8 cellular contexts compared by ENCODE assay signal in the genomic region with DNA sequence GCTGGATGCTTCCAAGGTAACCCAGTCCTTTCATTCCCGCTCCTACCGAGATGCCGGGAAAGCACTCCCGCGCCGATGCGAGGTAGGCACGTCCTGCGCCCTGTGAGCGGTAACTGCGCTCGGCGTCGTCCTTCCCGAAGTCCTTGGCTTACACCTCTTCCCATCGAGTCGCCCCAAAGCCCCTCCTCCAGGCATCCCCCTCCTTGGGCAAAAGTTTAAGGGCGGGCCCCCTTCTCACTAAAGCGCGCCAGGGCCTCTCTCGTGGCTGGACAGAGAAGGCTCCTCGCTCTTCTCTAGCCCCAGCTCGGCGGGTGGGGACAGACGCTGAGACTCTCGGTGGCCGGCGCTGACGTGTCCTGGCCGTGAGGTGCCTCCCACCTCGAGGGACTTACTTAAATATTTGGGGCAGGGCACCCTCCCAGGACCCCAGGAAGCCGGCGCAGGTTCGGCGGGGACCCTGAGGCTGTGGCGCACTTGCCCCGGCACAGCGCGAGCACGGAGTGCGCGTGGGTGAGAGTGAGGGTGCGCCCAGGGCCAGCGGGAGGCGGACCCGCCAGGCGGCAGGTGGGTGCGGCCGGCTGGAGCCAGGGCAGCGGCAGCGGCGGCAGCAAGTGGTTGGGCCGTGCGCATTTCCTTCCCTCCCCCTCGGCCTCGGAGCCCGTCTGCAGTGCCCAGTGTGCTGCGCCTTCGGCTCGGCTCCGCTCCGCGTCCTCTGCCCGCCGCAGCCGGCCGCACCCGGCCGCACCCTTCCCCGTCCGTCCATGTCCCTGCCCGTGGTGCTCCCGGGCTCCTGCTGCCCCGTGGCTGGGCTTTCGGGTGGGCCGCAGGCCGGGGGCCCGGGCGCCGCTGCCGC. TPM values are rescaled to one million over a fixed set of nuclear protein-coding genes. Genes with fewer than 3 reads are reported as not detected.
DNase-seq lines count a peak whose midpoint lies in the region; ATAC-seq, FAIRE-seq and TF ChIP-seq lines count a peak whose summit lies in the region.

A gene with protein sequence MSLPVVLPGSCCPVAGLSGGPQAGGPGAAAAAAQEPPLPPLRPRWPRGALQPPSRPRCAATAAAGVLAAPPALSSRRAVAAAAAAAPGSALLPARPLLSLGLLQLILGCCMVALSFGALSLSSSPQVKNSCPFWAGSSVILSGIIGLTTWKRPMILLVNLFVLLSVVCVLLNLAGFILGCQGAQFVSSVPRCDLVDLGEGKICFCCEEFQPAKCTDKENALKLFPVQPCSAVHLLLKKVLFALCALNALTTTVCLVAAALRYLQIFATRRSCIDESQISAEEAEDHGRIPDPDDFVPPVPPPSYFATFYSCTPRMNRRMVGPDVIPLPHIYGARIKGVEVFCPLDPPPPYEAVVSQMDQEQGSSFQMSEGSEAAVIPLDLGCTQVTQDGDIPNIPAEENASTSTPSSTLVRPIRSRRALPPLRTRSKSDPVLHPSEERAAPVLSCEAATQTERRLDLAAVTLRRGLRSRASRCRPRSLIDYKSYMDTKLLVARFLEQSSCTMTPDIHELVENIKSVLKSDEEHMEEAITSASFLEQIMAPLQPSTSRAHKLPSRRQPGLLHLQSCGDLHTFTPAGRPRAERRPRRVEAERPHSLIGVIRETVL (plus strand): TSS at position 667 of the 853 bp plus-strand sequence. CDS start 95 bp downstream, at position 762.

- H3K36me3 ChIP-seq in Panc1 (ENCODE audit: control insufficient read depth, insufficient read depth, low read length) (no peaks in the 10 kb centered on the region), endothelial cell of umbilical vein (ENCODE audit: control insufficient read depth in 2 of 2, extremely low read depth in 1 of 2, insufficient read depth in 2 of 2, low read length in 2 of 2) (no peaks in the 10 kb centered on the region), thyroid gland (no peaks in the 10 kb centered on the region)

- H3K79me2 ChIP-seq in endothelial cell of umbilical vein (ENCODE audit: control insufficient read depth, insufficient read depth, low read length): no peaks in the 10 kb centered on the region

- no peaks in the 10 kb centered on the region for H4K20me1 ChIP-seq in endothelial cell of umbilical vein (replicated peaks; ENCODE audit: control insufficient read depth, extremely low read depth, insufficient read depth, low read length)

- WGBS in thyroid gland, 2 donors: 2% methylated on average over 23 to 38 of the region's 81 CpGs

- dilution Hi-C loops in endothelial cell of umbilical vein (cut with MboI; ENCODE audit: extremely low pct_ligation_motif_present, low sequenced_read_pairs): no loop called here

- no peak for TF ChIP-seq POLR2A in endothelial cell of umbilical vein (IDR thresholded peaks at IDR 0.05; ENCODE audit: low read depth, low read length)
- TF ChIP-seq POLR2A in thyroid gland (IDR thresholded peaks at IDR 0.05): peak; percentile 45 to 97

- TF ChIP-seq CTCF in Panc1 (IDR thresholded peaks at IDR 0.05) (no peak), endothelial cell of umbilical vein (IDR thresholded peaks at IDR 0.05; ENCODE audit: extremely low read depth in 1 of 2, insufficient read depth in 1 of 2, low read depth in 1 of 2, low read length in 2 of 2) (peak in 1 of 2 donors; percentile 19), thyroid gland (IDR thresholded peaks at IDR 0.05) (peak in 3 of 6 experiments; percentile 17 to 24 (median 23))

- H3K9me3 ChIP-seq in Panc1 (ENCODE audit: control insufficient read depth, insufficient read depth, low read depth, low read length): no peaks in the 10 kb centered on the region
- H3K9me3 ChIP-seq in endothelial cell of umbilical vein (replicated peaks; ENCODE audit: control insufficient read depth, insufficient read depth, low read length): no peaks in the 10 kb centered on the region
- no peaks in the 10 kb centered on the region for H3K9me3 ChIP-seq in thyroid gland

- no peak within 1 kb of the TSS for H3K9ac ChIP-seq in endothelial cell of umbilical vein (replicated peaks; ENCODE audit: extremely low read depth, insufficient read depth, low read length)

- in situ Hi-C loops in Panc1 (cut with HindIII; ENCODE audit: low pct_unique_long_range_greater_than_20kb, low sequenced_read_pairs): no loop called here

- FAIRE-seq in endothelial cell of umbilical vein (lab: Jason Lieb, UNC): no peak

- POLR2A ChIA-PET in Panc1 (lab: Charles Lee) (no interaction called here), endothelial cell of umbilical vein (lab: Charles Lee) (no interaction called here)

- CTCF ChIA-PET in Panc1 (lab: Charles Lee) (no interaction called here), endothelial cell of umbilical vein (lab: Charles Lee) (interaction anchor here (0.5 kb wide), 1 partner anchor 263 kb away, joined by 4 read pairs; no protein-coding TSS in a partner anchor)

- intact Hi-C loops in Panc1 (cut with micrococcal nuclease; ENCODE audit: unreplicated experiment): no loop called here
- intact Hi-C loops in endothelial cell of umbilical vein (cut with micrococcal nuclease): loop anchor here (5.0 kb wide), 1 partner anchor 63 kb away; no protein-coding TSS in a partner anchor
- intact Hi-C loops in thyroid gland (cut with DNase I): no loop called here

- H3K9me1 ChIP-seq in endothelial cell of umbilical vein (replicated peaks; ENCODE audit: control insufficient read depth, extremely low read depth, insufficient read depth, low read length): no peaks in the 10 kb centered on the region

- no peaks in the 10 kb centered on the region for H3K4me1 ChIP-seq in Panc1 (ENCODE audit: control insufficient read depth, insufficient read depth, low read length)
- peaks cover 11% of the 10 kb centered on the region for H3K4me1 ChIP-seq in endothelial cell of umbilical vein (ENCODE audit: control insufficient read depth, extremely low read depth, insufficient read depth, low read length)
- H3K4me1 ChIP-seq in thyroid gland: peaks cover 11 to 21% of the 10 kb centered on the region in 2 donors

- ATAC-seq in HG03097 (IDR thresholded peaks at IDR 0.05; ENCODE audit: low FRiP score, unreplicated experiment) (peak; percentile 60), Panc1 (peak; percentile 91), GM18519 (IDR thresholded peaks at IDR 0.05; ENCODE audit: low FRiP score, unreplicated experiment) (no peak), HG03565 (IDR thresholded peaks at IDR 0.05; ENCODE audit: unreplicated experiment) (no peak)

- no peak within 1 kb of the TSS for H3K27ac ChIP-seq in Panc1 (ENCODE audit: low read length)
- no peak within 1 kb of the TSS for H3K27ac ChIP-seq in endothelial cell of umbilical vein (ENCODE audit: insufficient read depth, low read depth, low read length)
- peak within 1 kb of the TSS; percentile 86 to 97 (median 96) for H3K27ac ChIP-seq in thyroid gland

- H3K4me3 ChIP-seq in Panc1 (ENCODE audit: low read depth in 2 of 2, low read length in 2 of 2) (peak within 1 kb of the TSS; percentile 27 to 37), endothelial cell of umbilical vein (replicated peaks in 1 of 3; ENCODE audit: insufficient read depth in 1 of 3, low read depth in 1 of 3, low read length in 3 of 3) (peak within 1 kb of the TSS; percentile 13 to 55 (median 43)), thyroid gland (replicated peaks in 1 of 3) (peak within 1 kb of the TSS; percentile 60 to 94 (median 65))

- BruUV-seq in Panc1 (replicated peaks; lab: Mats Ljungman, UMichigan) (no TSS peak), endothelial cell of umbilical vein (replicated peaks; lab: Mats Ljungman, UMichigan) (no TSS peak)

- H3K27me3 ChIP-seq in Panc1 (ENCODE audit: control insufficient read depth, insufficient read depth, low read length) (peaks cover 17% of the 10 kb centered on the region), endothelial cell of umbilical vein (ENCODE audit: control insufficient read depth in 2 of 2, insufficient read depth in 2 of 2, low read length in 2 of 2) (peaks cover 3 to 21% of the 10 kb centered on the region in 2 experiments), thyroid gland (no peaks in the 10 kb centered on the region)

- peak within 1 kb of the TSS; percentile 86 for H3K4me2 ChIP-seq in endothelial cell of umbilical vein (ENCODE audit: insufficient read depth, low read length)

- DNase-seq in DMS 273 treated with DMSO at 0.1 percent for 48 hours (lab: John Stamatoyannopoulos, UW) (peak; percentile 3), Panc1 (ENCODE audit: low read depth, low spot score) (no peak), endothelial cell of umbilical vein (ENCODE audit: low read depth, low spot score) (peak; percentile 62), lung microvascular endothelial cell (ENCODE audit: low read depth in 2 of 2) (peak; percentile 71 to 74), thyroid gland (peak; percentile 87 to 88)

- H2AFZ ChIP-seq in endothelial cell of umbilical vein (ENCODE audit: low read depth, low read length): peak within 1 kb of the TSS; percentile 89

TF ChIP-seq in endothelial cell of umbilical vein, 7 proteins besides CTCF, POLR2A, EP300 and RAD21:
- TF ChIP-seq MYC (IDR thresholded peaks at IDR 0.05; ENCODE audit: low read depth, low read length) (no peak), EZH2 (IDR thresholded peaks at IDR 0.05; ENCODE audit: borderline replicate concordance, low read depth, low read length, severe bottlenecking) (peak; percentile 67), POLR2AphosphoS5 (IDR thresholded peaks at IDR 0.05; ENCODE audit: insufficient read depth, low read depth, low read length) (peak; percentile 14), FOS (IDR thresholded peaks at IDR 0.05; ENCODE audit: borderline replicate concordance, insufficient read depth, low read length) (no peak), GATA2 (IDR thresholded peaks at IDR 0.05; ENCODE audit: insufficient read depth, insufficient read length, low read depth, low read length) (no peak), JUN (IDR thresholded peaks at IDR 0.05; ENCODE audit: borderline replicate concordance, insufficient read depth, insufficient read length, low read depth) (no peak)
- TF ChIP-seq, protein P1, sequence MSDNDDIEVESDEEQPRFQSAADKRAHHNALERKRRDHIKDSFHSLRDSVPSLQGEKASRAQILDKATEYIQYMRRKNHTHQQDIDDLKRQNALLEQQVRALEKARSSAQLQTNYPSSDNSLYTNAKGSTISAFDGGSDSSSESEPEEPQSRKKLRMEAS (IDR thresholded peaks at IDR 0.05; ENCODE audit: insufficient read depth, insufficient read length): no peak
TF ChIP-seq in endothelial cell of umbilical vein: peak in this region for 2.

RNA-seq across cellular contexts. Expression of the gene that starts here (rescaled TPM):
- total RNA-seq in Panc1 (2021; ENCODE audit: unreplicated experiment): 0.13 TPM
- polyA plus RNA-seq in Panc1 (2012; ENCODE audit: insufficient read length): not detected
- total RNA-seq in endothelial cell of umbilical vein: 5.0 and 7.1 TPM in 2 replicates
- 13.5 and 14.6 TPM in 2 replicates for polyA plus RNA-seq in endothelial cell of umbilical vein
- polyA plus RNA-seq in endothelial cell of umbilical vein (2011; cell fraction: cytosol; rRNA removed): 4.8 and 5.8 TPM in 2 replicates
- polyA plus RNA-seq in endothelial cell of umbilical vein (2011; cell fraction: nucleus; rRNA removed): 63.9 and 99.7 TPM in 2 replicates
- 2.1 and 3.2 TPM in 2 replicates for polyA plus RNA-seq in endothelial cell of umbilical vein (2012)
- 15.2 and 18.3 TPM in 2 replicates for polyA minus RNA-seq in endothelial cell of umbilical vein
- polyA minus RNA-seq in endothelial cell of umbilical vein (2011; cell fraction: cytosol; rRNA and poly(A)+ RNA removed): 0.51 TPM
- polyA minus RNA-seq in endothelial cell of umbilical vein (2011; cell fraction: nucleus; rRNA and poly(A)+ RNA removed): 20.0 and 22.9 TPM in 2 replicates
- total RNA-seq in lung microvascular endothelial cell: 3.3 and 11.1 TPM in 2 replicates
- 100 to 1,000 TPM in 3 of 4 donors, 10 to 100 TPM in 1; 88.1 to 127 (median 117) TPM for total RNA-seq in thyroid gland

Comparison
In these comparisons a context has a peak if more than half of its experiments do, and no peak if none do; other contexts are left out.
1. Peak in ATAC-seq and H3K4me3 ChIP-seq in Panc1; RNA of the gene not detected or under 1 TPM.
2. H3K27ac ChIP-seq: peak in thyroid gland (3 of 3); none in Panc1 (single experiment) and endothelial cell of umbilical vein (single experiment).
3. Peak in every context shown above with its lines, with median percentiles within 50 percentile points of each other: H3K4me3 ChIP-seq.